ENCODE assay signal across 1 cellular context in the genomic region with DNA sequence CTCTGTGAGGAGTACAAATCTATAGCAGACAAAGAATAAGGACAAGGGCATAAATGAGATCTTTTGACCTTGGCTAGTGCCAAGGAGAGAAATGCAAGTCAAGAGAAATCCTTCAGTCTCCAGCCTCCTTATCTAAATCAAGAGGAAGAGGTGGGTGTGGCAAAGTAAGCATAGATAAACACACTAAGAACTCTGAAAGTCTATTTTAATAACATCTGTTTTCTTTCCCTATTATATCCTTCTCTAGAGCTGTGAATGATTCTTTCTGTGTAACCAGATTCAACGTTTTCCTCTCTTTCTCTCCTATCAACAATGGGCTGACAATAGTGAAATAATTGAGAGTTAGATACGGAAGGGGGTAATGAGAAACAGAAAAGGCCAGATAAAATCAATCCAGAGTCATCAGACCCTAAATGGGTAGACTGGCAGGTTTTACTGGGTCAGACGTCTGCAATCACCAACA.
TF ChIP-seq lines count a peak whose summit lies in the region.

No MANE protein-coding gene starts in this region.

TF ChIP-seq in IMR-90, 13 proteins besides CTCF, POLR2A, EP300 and RAD21 (continued from another document):
- TF ChIP-seq, protein P1, sequence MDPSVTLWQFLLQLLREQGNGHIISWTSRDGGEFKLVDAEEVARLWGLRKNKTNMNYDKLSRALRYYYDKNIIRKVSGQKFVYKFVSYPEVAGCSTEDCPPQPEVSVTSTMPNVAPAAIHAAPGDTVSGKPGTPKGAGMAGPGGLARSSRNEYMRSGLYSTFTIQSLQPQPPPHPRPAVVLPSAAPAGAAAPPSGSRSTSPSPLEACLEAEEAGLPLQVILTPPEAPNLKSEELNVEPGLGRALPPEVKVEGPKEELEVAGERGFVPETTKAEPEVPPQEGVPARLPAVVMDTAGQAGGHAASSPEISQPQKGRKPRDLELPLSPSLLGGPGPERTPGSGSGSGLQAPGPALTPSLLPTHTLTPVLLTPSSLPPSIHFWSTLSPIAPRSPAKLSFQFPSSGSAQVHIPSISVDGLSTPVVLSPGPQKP (IDR thresholded peaks at IDR 0.05; ENCODE audit: borderline replicate concordance, low read depth, low read length): no peak
